Comparison of ENCODE assay signal across 6 cellular contexts in genomic region chr22:50305393-50305657, GRCh38. TPM values are rescaled to one million over a fixed set of nuclear protein-coding genes. Genes with fewer than 3 reads are reported as not detected.
DNase-seq lines count a peak whose midpoint lies in the region; ATAC-seq and TF ChIP-seq lines count a peak whose summit lies in the region.

No MANE protein-coding gene starts in this region.

- POLR2A ChIA-PET in CD8-positive, alpha-beta memory T cell (lab: Charles Lee) = no interaction called here

- H3K4me1 ChIP-seq in CD8-positive, alpha-beta memory T cell (ENCODE audit: insufficient read depth, low read length) = no peaks in the 10 kb centered on the region
- H3K4me1 ChIP-seq in breast epithelium (peaks cover 47 to 58% of the 10 kb centered on the region in 2 donors), neural progenitor cell (peaks cover 39% of the 10 kb centered on the region)

- peaks cover 9% of the 10 kb centered on the region for H3K27me3 ChIP-seq in CD8-positive, alpha-beta memory T cell (ENCODE audit: insufficient read depth, low read length, poor library complexity, severe bottlenecking)
- H3K27me3 ChIP-seq in breast epithelium (no peaks in the 10 kb centered on the region), neural progenitor cell (peaks cover 8% of the 10 kb centered on the region)

- H3K9ac ChIP-seq in neural progenitor cell = no peak overlapping the region

- H3K9me3 Mint-ChIP-seq in CD8-positive, alpha-beta memory T cell = no peaks in the 10 kb centered on the region
- H3K9me3 Mint-ChIP-seq in neural progenitor cell = no peaks in the 10 kb centered on the region

- peaks cover 61% of the 10 kb centered on the region for H4K20me1 ChIP-seq in neural progenitor cell (ENCODE audit: low read depth)

- H3K27ac ChIP-seq in CD8-positive, alpha-beta memory T cell (ENCODE audit: low read depth, low read length) = peak overlapping the region; percentile 57
- H3K27ac ChIP-seq in breast epithelium (peak overlapping the region; percentile 94 to 98), neural progenitor cell (no peak overlapping the region)

- no peaks in the 10 kb centered on the region for H3K36me3 Mint-ChIP-seq in CD8-positive, alpha-beta memory T cell
- H3K36me3 Mint-ChIP-seq in neural progenitor cell = peaks cover 3% of the 10 kb centered on the region

- H3K9me3 ChIP-seq in CD8-positive, alpha-beta memory T cell (ENCODE audit: low read length) = no peaks in the 10 kb centered on the region
- H3K9me3 ChIP-seq in breast epithelium (no peaks in the 10 kb centered on the region), neural progenitor cell (ENCODE audit: low read depth) (no peaks in the 10 kb centered on the region)

- peaks cover 0 to 10% (median 2%) of the 10 kb centered on the region in 3 donors for H3K4me1 Mint-ChIP-seq in CD8-positive, alpha-beta memory T cell
- peaks cover 26% of the 10 kb centered on the region for H3K4me1 Mint-ChIP-seq in neural progenitor cell

- no peak overlapping the region for H3K4me3 Mint-ChIP-seq in CD8-positive, alpha-beta memory T cell
- no peak overlapping the region for H3K4me3 Mint-ChIP-seq in neural progenitor cell

- H3F3A ChIP-seq in neural progenitor cell (ENCODE audit: low read depth) = peaks cover 20% of the 10 kb centered on the region

- H2AFZ ChIP-seq in neural progenitor cell (replicated peaks) = no peak overlapping the region

- TF ChIP-seq CTCF in breast epithelium (IDR thresholded peaks at IDR 0.05) (no peak), neural progenitor cell (IDR thresholded peaks at IDR 0.05) (no peak)

- CTCF ChIA-PET in CD8-positive, alpha-beta memory T cell (lab: Charles Lee) = interaction anchor here (2.1 kb wide), 1 partner anchor 11 kb away, joined by 6 read pairs; no protein-coding TSS in a partner anchor

- H3K4me2 ChIP-seq in neural progenitor cell = peak overlapping the region; percentile 99

- H3K36me3 ChIP-seq in CD8-positive, alpha-beta memory T cell (ENCODE audit: insufficient read depth, low read length) = no peaks in the 10 kb centered on the region
- H3K36me3 ChIP-seq in breast epithelium = no peaks in the 10 kb centered on the region
- no peaks in the 10 kb centered on the region for H3K36me3 ChIP-seq in neural progenitor cell

- peaks cover 52% of the 10 kb centered on the region for H3K79me2 ChIP-seq in neural progenitor cell (ENCODE audit: low read depth)

- H3K27ac Mint-ChIP-seq in CD8-positive, alpha-beta memory T cell = no peak overlapping the region
- H3K27ac Mint-ChIP-seq in neural progenitor cell = no peak overlapping the region

- no peak for DNase-seq in CD8-positive, alpha-beta memory T cell
- DNase-seq in breast epithelium (ENCODE audit: low spot score in 2 of 2) (no peak), neural progenitor cell (ENCODE audit: low spot score) (no peak), NCI-H146 (lab: John Stamatoyannopoulos, UW) (no peak), NAMALWA (ENCODE audit: low spot score) (no peak)

- intact Hi-C loops in breast epithelium (cut with DNase I; ENCODE audit: low total_unique reads) = no loop called here

- ATAC-seq in GM18861 (IDR thresholded peaks at IDR 0.05; ENCODE audit: unreplicated experiment) = no peak

- H3K4me3 ChIP-seq in CD8-positive, alpha-beta memory T cell (ENCODE audit: low read length) = no peak overlapping the region
- H3K4me3 ChIP-seq in breast epithelium (peak overlapping the region; percentile 90 to 99 (median 91)), neural progenitor cell (peak overlapping the region; percentile 100)

- TF ChIP-seq POLR2A in breast epithelium (IDR thresholded peaks at IDR 0.05) = no peak

- peaks cover 14 to 19% of the 10 kb centered on the region in 2 donors for H3K27me3 Mint-ChIP-seq in CD8-positive, alpha-beta memory T cell
- H3K27me3 Mint-ChIP-seq in neural progenitor cell (ENCODE audit: insufficient read depth, low read depth) = peaks cover 2% of the 10 kb centered on the region

RNA-seq across cellular contexts. Expression of gene PLXNB2, which starts 2.1 kb away (rescaled TPM):
- total RNA-seq in CD8-positive, alpha-beta memory T cell = 10 to 100 TPM; 13.4 to 14.4 TPM
- polyA plus RNA-seq in CD8-positive, alpha-beta memory T cell = 0.17 TPM
- 100 to 1,000 TPM in 2 of 3 donors, 10 to 100 TPM in 1; 79.0 to 137 (median 122) TPM for total RNA-seq in breast epithelium
- 32.4 and 94.1 TPM in 2 replicates for total RNA-seq in neural progenitor cell (ENCODE audit: low replicate concordance)

RNA-seq across cellular contexts. Expression of gene DENND6B, which starts 21.5 kb away (rescaled TPM):
- total RNA-seq in CD8-positive, alpha-beta memory T cell = 1 to 10 TPM; 3.9 to 4.3 TPM
- 0.67 TPM for polyA plus RNA-seq in CD8-positive, alpha-beta memory T cell
- total RNA-seq in breast epithelium = 1 to 10 TPM; 1.8 to 6.9 (median 5.4) TPM
- 1.0 and 7.8 TPM in 2 replicates for total RNA-seq in neural progenitor cell (ENCODE audit: low replicate concordance)

RNA-seq across cellular contexts. Expression of gene MAPK11, which starts 35.1 kb away (rescaled TPM):
- total RNA-seq in CD8-positive, alpha-beta memory T cell = 10 to 100 TPM; 12.8 to 13.2 TPM
- 0.28 TPM for polyA plus RNA-seq in CD8-positive, alpha-beta memory T cell
- total RNA-seq in breast epithelium = 10 to 100 TPM in 2 of 3 donors, 1 to 10 TPM in 1; 5.7 to 16.5 (median 13.4) TPM
- total RNA-seq in neural progenitor cell (ENCODE audit: low replicate concordance) = 0.37 TPM in 1 of 2 replicates, not detected in the other

RNA-seq across cellular contexts. Expression of gene PPP6R2, which starts 37.8 kb away (rescaled TPM):
- total RNA-seq in CD8-positive, alpha-beta memory T cell = 10 to 100 TPM; 49.7 to 55.9 TPM
- 34.2 TPM for polyA plus RNA-seq in CD8-positive, alpha-beta memory T cell
- total RNA-seq in breast epithelium (10 to 100 TPM; 48.3 to 54.1 (median 49.5) TPM), neural progenitor cell (ENCODE audit: low replicate concordance) (32.6 and 65.5 TPM in 2 replicates)

RNA-seq across cellular contexts. Expression of gene MAPK12, which starts 43.8 kb away (rescaled TPM):
- 1 to 10 TPM; 9.3 to 9.7 TPM for total RNA-seq in CD8-positive, alpha-beta memory T cell
- polyA plus RNA-seq in CD8-positive, alpha-beta memory T cell = 0.03 TPM
- total RNA-seq in breast epithelium (1 to 10 TPM; 3.8 to 9.8 (median 5.3) TPM), neural progenitor cell (ENCODE audit: low replicate concordance) (18.7 and 28.4 TPM in 2 replicates)
